Comparison of ENCODE assay signal across 9 cellular contexts in genomic region chr1:25800538-25801377, GRCh38. TPM values are rescaled to one million over a fixed set of nuclear protein-coding genes. Genes with fewer than 3 reads are reported as not detected.
DNase-seq lines count a peak whose midpoint lies in the region; ATAC-seq, FAIRE-seq and TF ChIP-seq lines count a peak whose summit lies in the region.
"Had no signal": no experiment of that assay in that cellular context is flagged by ENCODE, and none has a peak within 500 bp of the region (broad histone marks: within the 10 kb centered on the region; RNA-seq: fewer than 3 reads in every experiment).

No MANE protein-coding gene starts in this region.

- no peaks in the 10 kb centered on the region for H3K9me3 ChIP-seq in heart right ventricle

- FAIRE-seq in GM19239 (lab: Jason Lieb, UNC) = peak; percentile 60
- FAIRE-seq: TTC549 had no signal

- H3K27me3 ChIP-seq in heart right ventricle = no peaks in the 10 kb centered on the region

- WGBS in heart right ventricle, 2 donors = 26 to 32% methylated on average over 22 of the region's 22 CpGs

- H3K4me3 ChIP-seq in WI38 (ENCODE audit: low read depth, low read length) = peak overlapping the region; percentile 67
- peak overlapping the region; percentile 35 to 71 (median 65) for H3K4me3 ChIP-seq in heart right ventricle
- peak overlapping the region; percentile 62 for H3K4me3 ChIP-seq in skeletal muscle cell (ENCODE audit: low read depth, low read length)

- H3K4me1 ChIP-seq in heart right ventricle = peaks cover 34 to 86% (median 77%) of the 10 kb centered on the region in 9 donors

- intact Hi-C loops in heart right ventricle (cut with DNase I) = loop anchor here in 1 of 10 donors (10.0 kb wide), 1 partner anchor 276 kb away; no protein-coding TSS in a partner anchor

- TF ChIP-seq CTCF in WI38 (IDR thresholded peaks at IDR 0.05; ENCODE audit: low read depth, low read length) (no peak), heart right ventricle (IDR thresholded peaks at IDR 0.05) (no peak)

- H3K36me3 ChIP-seq in heart right ventricle = peaks cover 0 to 31% (median 0%) of the 10 kb centered on the region in 9 donors

- ATAC-seq in heart right ventricle (peak in 6 of 8 donors; percentile 3 to 20 (median 6)), HG03095 (IDR thresholded peaks at IDR 0.05; ENCODE audit: unreplicated experiment) (no peak)

- DNase-seq in GM19239 (ENCODE audit: insufficient read length, low spot score) (no peak), heart right ventricle (no peak), skeletal muscle cell (ENCODE audit: low read depth) (no peak), T-helper 9 cell (no peak), NCI-H446 treated with DMSO at 0.1 percent for 48 hours (lab: John Stamatoyannopoulos, UW) (no peak), NCI-H748 treated with DMSO at 0.1 percent for 48 hours (lab: John Stamatoyannopoulos, UW) (no peak)

- peak overlapping the region; percentile 65 to 87 (median 82) for H3K27ac ChIP-seq in heart right ventricle

RNA-seq across cellular contexts. Expression of gene SELENON, which starts 0.8 kb away (rescaled TPM):
- total RNA-seq in heart right ventricle = 10 to 100 TPM; 32.5 to 75.1 (median 47.9) TPM
- polyA plus RNA-seq in heart right ventricle = 10 to 100 TPM; 36.4 to 37.2 TPM

RNA-seq across cellular contexts. Expression of gene MTFR1L, which starts 19.0 kb away (rescaled TPM):
- total RNA-seq in heart right ventricle = 100 to 1,000 TPM; 141 to 264 (median 226) TPM
- polyA plus RNA-seq in heart right ventricle = 100 to 1,000 TPM in 1 of 2 donors, 10 to 100 TPM in 1; 91.1 to 176 TPM

RNA-seq across cellular contexts. Expression of gene AUNIP, which starts 58.5 kb away (rescaled TPM):
- under 1 TPM in 2 of 10 donors, not detected in 8; 0.21 to 0.25 TPM for total RNA-seq in heart right ventricle
- polyA plus RNA-seq in heart right ventricle = under 1 TPM in 1 of 2 donors, not detected in 1; 0.04 TPM
